Comparison of ENCODE assay signal across 11 cellular contexts in the genomic region with DNA sequence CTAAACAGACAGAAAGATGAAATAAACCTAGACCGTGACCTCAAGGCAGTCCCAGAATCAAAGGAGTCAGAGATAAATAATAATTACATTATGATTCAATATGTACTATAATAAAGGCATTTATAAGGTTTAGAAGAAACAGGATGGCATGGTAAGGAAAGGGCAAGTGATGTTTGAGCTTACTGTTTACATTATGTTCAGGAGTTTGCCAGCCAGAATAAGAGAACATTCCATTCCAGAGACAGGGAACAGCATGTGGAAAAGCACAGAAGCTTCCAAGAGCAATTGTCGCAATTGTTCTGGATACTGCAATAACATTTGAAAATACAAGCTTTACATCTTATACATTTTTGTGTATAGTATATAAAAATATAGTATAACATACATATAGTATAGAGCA. TPM values are rescaled to one million over a fixed set of nuclear protein-coding genes. Genes with fewer than 3 reads are reported as not detected.
"Had no signal": no experiment of that assay in that cellular context is flagged by ENCODE, and none has a peak within 500 bp of the region (broad histone marks: within the 10 kb centered on the region; RNA-seq: fewer than 3 reads in every experiment).

No MANE protein-coding gene starts in this region.

- H3K9me3 ChIP-seq: ascending aorta, esophagus squamous epithelium, tibial nerve, vagina had no signal

- H3K4me3 ChIP-seq: ascending aorta, esophagus squamous epithelium, tibial nerve, vagina had no signal

- H3K27me3 ChIP-seq: ascending aorta, esophagus squamous epithelium, tibial nerve, vagina had no signal

- H3K4me1 ChIP-seq: esophagus squamous epithelium, tibial nerve, vagina had no signal

- DNase-seq: activated CD4-positive, alpha-beta T cell treated with anti-CD3 and anti-CD28 coated beads, Interleukin-2, amount 10 ng/mL, durations not matched to agents 7 days and 5 days; activated CD4-positive, CD25-positive, alpha-beta regulatory T cell; activated naive CD8-positive, alpha-beta T cell treated with anti-CD3 and anti-CD28 coated beads, Interleukin-2, amount 10 ng/mL, durations not matched to agents 7 days and 5 days; esophagus squamous epithelium; glutamatergic neuron; stimulated activated CD4-positive, alpha-beta T cell treated with anti-CD3 and anti-CD28 coated beads, Interleukin-15, amount 100 ng/mL, for 24 hours; stimulated activated CD4-positive, alpha-beta T cell treated with anti-CD3 and anti-CD28 coated beads, Interleukin-4, amount 100 ng/mL, for 24 hours; stimulated activated naive CD4-positive, alpha-beta T cell had no signal

- H3K27ac ChIP-seq: ascending aorta, esophagus squamous epithelium, tibial nerve, vagina had no signal

RNA-seq across cellular contexts. Expression of a gene that starts 50.0 kb away (rescaled TPM):
- total RNA-seq: activated CD4-positive, alpha-beta T cell treated with anti-CD3 and anti-CD28 coated beads, Interleukin-2, amount 10 ng/mL, durations not matched to agents 7 days and 5 days; activated naive CD8-positive, alpha-beta T cell treated with anti-CD3 and anti-CD28 coated beads, Interleukin-2, amount 10 ng/mL, durations not matched to agents 7 days and 5 days had no signal
